25 cellular contexts compared by ENCODE assay signal in the genomic region with DNA sequence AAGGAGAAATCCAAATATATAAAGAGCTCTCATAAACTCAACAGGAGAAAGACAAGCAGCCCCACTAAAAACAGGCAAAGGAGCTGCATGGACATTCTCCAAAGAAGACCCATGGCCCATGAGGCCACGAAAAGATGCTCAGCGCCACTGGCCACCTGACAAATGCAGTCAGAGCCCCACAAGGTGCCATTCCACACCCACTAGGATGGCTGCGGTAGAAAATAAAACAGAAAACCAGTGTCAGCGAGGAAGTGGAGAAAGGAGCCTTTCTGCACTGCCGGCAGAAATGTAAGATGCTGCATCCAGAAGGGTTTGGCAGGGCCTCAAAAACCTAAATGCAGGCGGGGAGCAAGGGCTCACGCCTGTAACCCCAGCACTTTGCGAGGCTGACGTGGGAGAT. TPM values are rescaled to one million over a fixed set of nuclear protein-coding genes. Genes with fewer than 3 reads are reported as not detected.
DNase-seq lines count a peak whose midpoint lies in the region; FAIRE-seq and TF ChIP-seq lines count a peak whose summit lies in the region.
"Had no signal": no experiment of that assay in that cellular context is flagged by ENCODE, and none has a peak within 500 bp of the region (broad histone marks: within the 10 kb centered on the region; RNA-seq: fewer than 3 reads in every experiment).

No MANE protein-coding gene starts in this region.

- intact Hi-C loops in CD14-positive monocyte (cut with micrococcal nuclease) (no loop called here), kidney (cut with DNase I) (loop anchor here (10.0 kb wide), 1 partner anchor 179 kb away; no protein-coding TSS in a partner anchor)

- TF ChIP-seq CTCF in CD14-positive monocyte (IDR thresholded peaks at IDR 0.05): no peak
- TF ChIP-seq CTCF in GM13977 (IDR thresholded peaks at IDR 0.05; ENCODE audit: extremely low read depth, insufficient read depth, missing control alignments): no peak
- no peak for TF ChIP-seq CTCF in kidney (IDR thresholded peaks at IDR 0.05; ENCODE audit: borderline replicate concordance, extremely low read depth, insufficient read depth)

- FAIRE-seq in kidney (lab: Jason Lieb, UNC): no peak
- FAIRE-seq: GM18507, RCC 7860, urothelium cell line had no signal

- H3K36me3 ChIP-seq in kidney (ENCODE audit: control insufficient read depth in 1 of 2, insufficient read depth in 2 of 2, low read length in 2 of 2) (no peaks in the 10 kb centered on the region), rectal smooth muscle tissue (ENCODE audit: control insufficient read depth, insufficient read depth, low read length) (no peaks in the 10 kb centered on the region)
- H3K36me3 ChIP-seq: suprapubic skin had no signal

- no peak overlapping the region for H3K27ac Mint-ChIP-seq in CD14-positive monocyte
- H3K27ac Mint-ChIP-seq: activated CD8-positive, alpha-beta T cell treated with anti-CD3 and anti-CD28 coated beads for 36 hours; activated naive CD4-positive, alpha-beta T cell treated with anti-CD3 and anti-CD28 coated beads for 36 hours; activated T-cell treated with anti-CD3 and anti-CD28 coated beads, Interleukin-2, amount 50 U/mL, for 72 hours; T-helper 1 cell treated with Interleukin-12 subunit alpha and Interleukin-12 subunit beta and Interleukin-4 antibody, amounts not matched to agents 30 μg/mL and 1 μg/mL, for 36 hours had no signal

- H3K27me3 Mint-ChIP-seq in CD14-positive monocyte (ENCODE audit: low read depth in 3 of 3): peaks cover 22 to 27% (median 27%) of the 10 kb centered on the region in 3 donors

- H3K9me3 ChIP-seq in kidney (ENCODE audit: control insufficient read depth in 1 of 2, low read length in 2 of 2): no peaks in the 10 kb centered on the region
- H3K9me3 ChIP-seq: suprapubic skin had no signal

- no peak overlapping the region for H3K4me3 Mint-ChIP-seq in CD14-positive monocyte
- H3K4me3 Mint-ChIP-seq: activated CD8-positive, alpha-beta T cell treated with anti-CD3 and anti-CD28 coated beads for 36 hours; activated naive CD4-positive, alpha-beta T cell treated with anti-CD3 and anti-CD28 coated beads for 36 hours; activated T-cell treated with anti-CD3 and anti-CD28 coated beads, Interleukin-2, amount 50 U/mL, for 72 hours; stimulated activated memory B cell treated with anti-CD40 and anti-IgM and Interleukin-4, amounts not matched to agents 10 μg/mL and 1 μg/mL and 100 μg/mL, for 72 hours; T-helper 1 cell treated with Interleukin-12 subunit alpha and Interleukin-12 subunit beta and Interleukin-4 antibody, amounts not matched to agents 30 μg/mL and 1 μg/mL, for 36 hours had no signal

- no peak overlapping the region for H3K9ac ChIP-seq in kidney (ENCODE audit: low read length in 2 of 2)
- no peak overlapping the region for H3K9ac ChIP-seq in rectal smooth muscle tissue (ENCODE audit: low read length)

- peaks cover 0 to 6% (median 0%) of the 10 kb centered on the region in 7 donors for H3K9me3 Mint-ChIP-seq in CD14-positive monocyte
- H3K9me3 Mint-ChIP-seq: activated CD8-positive, alpha-beta T cell treated with anti-CD3 and anti-CD28 coated beads for 36 hours; activated naive CD4-positive, alpha-beta T cell treated with anti-CD3 and anti-CD28 coated beads for 36 hours; activated T-cell treated with anti-CD3 and anti-CD28 coated beads, Interleukin-2, amount 50 U/mL, for 72 hours; stimulated activated memory B cell treated with anti-CD40 and anti-IgM and Interleukin-4, amounts not matched to agents 10 μg/mL and 1 μg/mL and 100 μg/mL, for 72 hours; T-helper 1 cell treated with Interleukin-12 subunit alpha and Interleukin-12 subunit beta and Interleukin-4 antibody, amounts not matched to agents 30 μg/mL and 1 μg/mL, for 36 hours had no signal

- H3K4me3 ChIP-seq in kidney (ENCODE audit: low read length in 2 of 2) (no peak overlapping the region), rectal smooth muscle tissue (ENCODE audit: low read length) (peak overlapping the region; percentile 30)
- H3K4me3 ChIP-seq: SK-N-MC, suprapubic skin had no signal

- peak; percentile 9 for DNase-seq in CD14-positive monocyte (ENCODE audit: low spot score)
- peak; percentile 19 for DNase-seq in GM13977 (ENCODE audit: low spot score)
- DNase-seq in kidney: peak; percentile 25
- DNase-seq in stimulated activated CD4-positive, alpha-beta T cell treated with anti-CD3 and anti-CD28 coated beads, Interleukin-4, amount 100 ng/mL, for 4 hours: no peak
- DNase-seq in islet precursor cell: no peak
- no peak for DNase-seq in T-helper 9 cell
- DNase-seq: activated CD8-positive, alpha-beta T cell treated with anti-CD3 and anti-CD28 coated beads for 36 hours; activated naive CD4-positive, alpha-beta T cell treated with anti-CD3 and anti-CD28 coated beads for 36 hours; activated T-cell treated with anti-CD3 and anti-CD28 coated beads, Interleukin-2, amount 50 U/mL, for 72 hours; DND-41; HCEC 1CT; NCI-H1092 treated with DMSO at 0.1 percent for 48 hours; NCI-H2029 treated with DMSO at 0.1 percent for 48 hours; NCI-H226; stimulated activated CD4-positive, alpha-beta T cell treated with anti-CD3 and anti-CD28 coated beads, Interleukin-4, amount 100 ng/mL, for 24 hours had no signal

- H3K27ac ChIP-seq in kidney (ENCODE audit: low read depth in 2 of 2, low read length in 2 of 2) (no peak overlapping the region), rectal smooth muscle tissue (ENCODE audit: low read depth, low read length) (peak overlapping the region; percentile 100)
- H3K27ac ChIP-seq: C4-2B, SK-N-MC, suprapubic skin had no signal

- no peaks in the 10 kb centered on the region for H3K36me3 Mint-ChIP-seq in CD14-positive monocyte
- H3K36me3 Mint-ChIP-seq: brain; stimulated activated memory B cell treated with anti-CD40 and anti-IgM and Interleukin-4, amounts not matched to agents 10 μg/mL and 1 μg/mL and 100 μg/mL, for 72 hours had no signal

- peaks cover 6% of the 10 kb centered on the region in 2 donors for H3K4me1 ChIP-seq in kidney (ENCODE audit: control insufficient read depth in 1 of 2, insufficient read depth in 1 of 2, low read depth in 1 of 2, low read length in 2 of 2)
- H3K4me1 ChIP-seq in rectal smooth muscle tissue (ENCODE audit: control insufficient read depth, insufficient read depth, low read length): peaks cover 58% of the 10 kb centered on the region

- peaks cover under 1% of the 10 kb centered on the region for H3K27me3 ChIP-seq in rectal smooth muscle tissue (ENCODE audit: control insufficient read depth, insufficient read depth, low read length)

- peaks cover 6% of the 10 kb centered on the region for H3K4me1 Mint-ChIP-seq in CD14-positive monocyte

- in situ Hi-C loops in GM13977 (cut with MboI; ENCODE audit: low pct_unique_long_range_greater_than_20kb, low sequenced_read_pairs, unreplicated experiment): no loop called here

RNA-seq across cellular contexts. Expression of a gene that starts 4.4 kb away (rescaled TPM):
- not detected for polyA plus RNA-seq in CD14-positive monocyte
- total RNA-seq in kidney: 3.1 TPM
- 0.58 TPM for polyA plus RNA-seq in kidney (ENCODE audit: insufficient read depth, low read depth, low replicate concordance)
- total RNA-seq: activated CD8-positive, alpha-beta T cell treated with anti-CD3 and anti-CD28 coated beads for 36 hours; activated naive CD4-positive, alpha-beta T cell treated with anti-CD3 and anti-CD28 coated beads for 36 hours had no signal

Comparison
In these comparisons a context has a peak if more than half of its experiments do, and no peak if none do; other contexts are left out.
1. DNase-seq: peak in CD14-positive monocyte (single experiment), GM13977 (single experiment) and kidney (single experiment); none in stimulated activated CD4-positive, alpha-beta T cell treated with anti-CD3 and anti-CD28 coated beads, Interleukin-4, amount 100 ng/mL, for 4 hours (0 of 2), islet precursor cell (single experiment) and T-helper 9 cell (single experiment).